Comparison of ENCODE assay signal across 6 cellular contexts in genomic region chr9:35659340-35659739, GRCh38. TPM values are rescaled to one million over a fixed set of nuclear protein-coding genes. Genes with fewer than 3 reads are reported as not detected.
DNase-seq lines count a peak whose midpoint lies in the region; ATAC-seq and TF ChIP-seq lines count a peak whose summit lies in the region.

No MANE protein-coding gene starts in this region.

- H3K27me3 ChIP-seq in Karpas-422 (ENCODE audit: low read length): no peaks in the 10 kb centered on the region
- H3K27me3 ChIP-seq in colonic mucosa: no peaks in the 10 kb centered on the region

- intact Hi-C loops in colonic mucosa (cut with DNase I): no loop called here

- peak overlapping the region; percentile 90 for H3K4me2 ChIP-seq in Karpas-422 (ENCODE audit: low read depth, low read length, poor library complexity, severe bottlenecking)

- no peak overlapping the region for H2AFZ ChIP-seq in Karpas-422 (ENCODE audit: low read length)

- peak overlapping the region; percentile 81 for H3K9ac ChIP-seq in Karpas-422 (ENCODE audit: low read length)
- H3K9ac ChIP-seq in colonic mucosa (ENCODE audit: low read depth in 2 of 2, low read length in 2 of 2): peak overlapping the region in 1 of 2 donors; percentile 86

- H3K9me2 ChIP-seq in Karpas-422 (replicated peaks; ENCODE audit: insufficient read depth, low read length): no peaks in the 10 kb centered on the region

- H4K20me1 ChIP-seq in Karpas-422 (ENCODE audit: insufficient read depth, low read depth, low read length): no peaks in the 10 kb centered on the region

- H3K4me3 ChIP-seq in Karpas-422 (ENCODE audit: low read length): peak overlapping the region; percentile 76
- peak overlapping the region; percentile 85 for H3K4me3 ChIP-seq in colonic mucosa

- TF ChIP-seq CTCF in colonic mucosa (IDR thresholded peaks at IDR 0.05): no peak

- H3K27ac ChIP-seq in Karpas-422 (ENCODE audit: low read length) (peak overlapping the region; percentile 80), colonic mucosa (peak overlapping the region; percentile 91)

- H3K4me1 ChIP-seq in Karpas-422 (ENCODE audit: low read length) (peaks cover 68% of the 10 kb centered on the region), colonic mucosa (peaks cover 24% of the 10 kb centered on the region)

- no peak for ATAC-seq in GM18858 (IDR thresholded peaks at IDR 0.05; ENCODE audit: unreplicated experiment)

- no peaks in the 10 kb centered on the region for H3K9me3 ChIP-seq in Karpas-422 (ENCODE audit: low read length)
- H3K9me3 ChIP-seq in colonic mucosa: no peaks in the 10 kb centered on the region

- peaks cover 14% of the 10 kb centered on the region; the same call in 1 of the 2 replicates for H3K36me3 ChIP-seq in Karpas-422 (ENCODE audit: insufficient read depth, low read length)
- H3K36me3 ChIP-seq in colonic mucosa: no peaks in the 10 kb centered on the region

- H3K79me2 ChIP-seq in Karpas-422 (ENCODE audit: low read length): peaks cover 26% of the 10 kb centered on the region

- DNase-seq in Karpas-422 (peak; percentile 68), colonic mucosa (no peak), renal cortical epithelial cell (ENCODE audit: low read depth) (peak; percentile 79), HT-29 (ENCODE audit: low spot score) (no peak), DMS79 (lab: John Stamatoyannopoulos, UW) (no peak)

RNA-seq across cellular contexts. Expression of gene CCDC107, which starts 1.2 kb away (rescaled TPM):
- total RNA-seq in Karpas-422 (2014; rRNA removed; shearing (Covaris generic); ENCODE audit: low replicate concordance): 13.2 and 24.0 TPM in 2 replicates
- total RNA-seq in colonic mucosa: 10 to 100 TPM; 19.4 to 38.3 TPM
- total RNA-seq in renal cortical epithelial cell: 11.9 and 24.8 TPM in 2 replicates
- total RNA-seq in HT-29 (2014; rRNA removed; shearing (Covaris generic)): 19.7 and 19.9 TPM in 2 replicates

RNA-seq across cellular contexts. Expression of gene RMRP, which starts 1.5 kb away (rescaled TPM):
- 23,349 and 56,129 TPM in 2 replicates for total RNA-seq in Karpas-422 (2014; rRNA removed; shearing (Covaris generic); ENCODE audit: low replicate concordance)
- over 10,000 TPM; 17,917 to 26,785 TPM for total RNA-seq in colonic mucosa
- total RNA-seq in renal cortical epithelial cell: 5,792 and 14,792 TPM in 2 replicates
- total RNA-seq in HT-29 (2014; rRNA removed; shearing (Covaris generic)): 23,916 and 27,637 TPM in 2 replicates

RNA-seq across cellular contexts. Expression of gene ARHGEF39, which starts 5.7 kb away (rescaled TPM):
- 15.3 and 16.0 TPM in 2 replicates for total RNA-seq in Karpas-422 (2014; rRNA removed; shearing (Covaris generic); ENCODE audit: low replicate concordance)
- total RNA-seq in colonic mucosa (10 to 100 TPM in 1 of 2 donors, 1 to 10 TPM in 1; 7.3 to 34.0 TPM), renal cortical epithelial cell (0.25 and 9.9 TPM in 2 replicates)
- total RNA-seq in HT-29 (2014; rRNA removed; shearing (Covaris generic)): 16.2 and 23.4 TPM in 2 replicates

RNA-seq across cellular contexts. Expression of gene SIT1, which starts 8.6 kb away (rescaled TPM):
- total RNA-seq in Karpas-422 (2014; rRNA removed; shearing (Covaris generic); ENCODE audit: low replicate concordance): 97.6 and 117 TPM in 2 replicates
- total RNA-seq in colonic mucosa (1 to 10 TPM in 1 of 2 donors, under 1 TPM in 1; 0.67 to 1.0 TPM), renal cortical epithelial cell (not detected in 2 replicates)
- not detected in 2 replicates for total RNA-seq in HT-29 (2014; rRNA removed; shearing (Covaris generic))

RNA-seq across cellular contexts. Expression of gene CA9, which starts 14.4 kb away (rescaled TPM):
- 26.8 and 35.2 TPM in 2 replicates for total RNA-seq in Karpas-422 (2014; rRNA removed; shearing (Covaris generic); ENCODE audit: low replicate concordance)
- total RNA-seq in colonic mucosa: 1 to 10 TPM; 1.8 to 5.9 TPM
- total RNA-seq in renal cortical epithelial cell: 6.8 and 6.9 TPM in 2 replicates
- 82.8 and 95.4 TPM in 2 replicates for total RNA-seq in HT-29 (2014; rRNA removed; shearing (Covaris generic))

Comparison
In these comparisons a context has a peak if more than half of its experiments do, and no peak if none do; other contexts are left out.
1. DNase-seq: peak in Karpas-422 (single experiment) and renal cortical epithelial cell (single experiment); none in colonic mucosa (single experiment), HT-29 (single experiment) and DMS79 (single experiment).